8 cellular contexts compared by ENCODE assay signal in genomic region chr3:141336672-141337522, GRCh38. TPM values are rescaled to one million over a fixed set of nuclear protein-coding genes. Genes with fewer than 3 reads are reported as not detected.
DNase-seq lines count a peak whose midpoint lies in the region; ATAC-seq and TF ChIP-seq lines count a peak whose summit lies in the region.

No MANE protein-coding gene starts in this region.

- peak overlapping the region; percentile 73 for H3K4ac ChIP-seq in IMR-90 (ENCODE audit: low read depth, low read length)

- no peaks in the 10 kb centered on the region for H3K36me3 ChIP-seq in GM06990 (ENCODE audit: control insufficient read depth, insufficient read depth, low read length)
- no peaks in the 10 kb centered on the region for H3K36me3 ChIP-seq in IMR-90 (ENCODE audit: control insufficient read depth, insufficient read depth, low read length)
- no peaks in the 10 kb centered on the region for H3K36me3 ChIP-seq in GM23338 (ENCODE audit: insufficient read depth)

- peak overlapping the region; percentile 87 for H2BK120ac ChIP-seq in IMR-90 (ENCODE audit: low read depth, low read length)

- TF ChIP-seq CTCF in GM06990 (IDR thresholded peaks at IDR 0.05; ENCODE audit: insufficient read depth, low read length, poor library complexity, severe bottlenecking) (no peak), IMR-90 (conservative IDR thresholded peaks at IDR 0.05; ENCODE audit: low read depth, low read length) (no peak), cardiac fibroblast (IDR thresholded peaks at IDR 0.05; ENCODE audit: low read depth, low read length) (no peak), nephron progenitor cell (IDR thresholded peaks at IDR 0.05) (no peak), GM23338 (conservative IDR thresholded peaks at IDR 0.05; ENCODE audit: low read depth in 2 of 2) (no peak)

- no CpG with 5 or more reads among the region's 12 CpGs for WGBS in IMR-90 (ENCODE audit: extremely low coverage in 2 of 2, insufficient read length in 1 of 2), 2 experiments

- no peaks in the 10 kb centered on the region for H3F3A ChIP-seq in GM23338 (replicated peaks; ENCODE audit: low read depth)

- H3K23ac ChIP-seq in IMR-90 (ENCODE audit: low read depth, low read length): peak overlapping the region; percentile 28; the same call in 1 of the 2 replicates

- H4K20me1 ChIP-seq in IMR-90 (ENCODE audit: insufficient read depth, low read length): no peaks in the 10 kb centered on the region
- H4K20me1 ChIP-seq in GM23338 (replicated peaks; ENCODE audit: insufficient read depth): no peaks in the 10 kb centered on the region

- H3K9me3 Mint-ChIP-seq in stimulated activated naive B cell treated with anti-CD40 and anti-IgM and Interleukin-4, amounts not matched to agents 10 μg/mL and 1 μg/mL and 100 μg/mL, for 72 hours: peaks cover 3 to 7% of the 10 kb centered on the region in 2 donors
- H3K9me3 Mint-ChIP-seq in nephron progenitor cell (peaks cover 15% of the 10 kb centered on the region), GM23338 (no peaks in the 10 kb centered on the region; the same call in 2 of the 3 replicates)

- peak overlapping the region; percentile 83 for H3K14ac ChIP-seq in IMR-90 (replicated peaks; ENCODE audit: low read depth, low read length)

- H3K4me1 Mint-ChIP-seq in stimulated activated naive B cell treated with anti-CD40 and anti-IgM and Interleukin-4, amounts not matched to agents 10 μg/mL and 1 μg/mL and 100 μg/mL, for 72 hours: peaks cover 31 to 42% of the 10 kb centered on the region in 2 donors
- H3K4me1 Mint-ChIP-seq in nephron progenitor cell (peaks cover 27% of the 10 kb centered on the region), GM23338 (peaks cover 17% of the 10 kb centered on the region)

- no peaks in the 10 kb centered on the region for H3K27me3 ChIP-seq in GM06990 (replicated peaks; ENCODE audit: control insufficient read depth, insufficient read depth, low read length)
- H3K27me3 ChIP-seq in IMR-90 (ENCODE audit: control insufficient read depth, insufficient read depth, low read length): no peaks in the 10 kb centered on the region
- H3K27me3 ChIP-seq in GM23338 (ENCODE audit: insufficient read depth): no peaks in the 10 kb centered on the region

- no peak overlapping the region; the same call in 1 of the 2 replicates for H3K27ac ChIP-seq in IMR-90 (ENCODE audit: insufficient read depth, low read length)
- H3K27ac ChIP-seq in GM23338 (ENCODE audit: low read depth): no peak overlapping the region

- H2AFZ ChIP-seq in IMR-90 (replicated peaks; ENCODE audit: low read length, poor library complexity) (peak overlapping the region; percentile 33), GM23338 (no peak overlapping the region; the same call in 1 of the 2 replicates)

- ATAC-seq in GM21717 (IDR thresholded peaks at IDR 0.05; ENCODE audit: unreplicated experiment) (peak; percentile 86), IMR-90 (ENCODE audit: low read depth) (peak; percentile 36), GM23338 (no peak)
- peak; percentile 91 to 93 for ATAC-seq in stimulated activated naive B cell treated with anti-CD40 and anti-IgM and Interleukin-4, amounts not matched to agents 10 μg/mL and 1 μg/mL and 100 μg/mL, for 72 hours (replicated peaks)

- dilution Hi-C loops in IMR-90 (cut with HindIII; ENCODE audit: low sequenced_read_pairs, unreplicated experiment): no loop called here

- POLR2A ChIA-PET in IMR-90 (lab: Charles Lee; ENCODE audit: unreplicated experiment): interaction anchor here (0.8 kb wide), 1 partner anchor 29 kb away, joined by 3 read pairs; no protein-coding TSS in a partner anchor

- H2AK9ac ChIP-seq in IMR-90 (replicated peaks; ENCODE audit: low read depth, low read length, poor library complexity): peak overlapping the region; percentile 6

- H3K4me1 ChIP-seq in IMR-90 (ENCODE audit: control insufficient read depth, insufficient read depth, low read length) (peaks cover 33% of the 10 kb centered on the region), GM23338 (ENCODE audit: insufficient read depth) (peaks cover 8% of the 10 kb centered on the region)

- CTCF ChIA-PET in IMR-90 (lab: Yijun Ruan, JAX): interaction anchor here (0.9 to 1.2 kb wide), 3 partner anchors 24 to 115 kb away, joined by 3 read pairs; no protein-coding TSS in a partner anchor

- H3K9me2 ChIP-seq in GM23338 (ENCODE audit: insufficient read depth): peaks cover 6% of the 10 kb centered on the region; the same call in 1 of the 2 replicates

- peaks cover 0 to 3% of the 10 kb centered on the region in 2 donors for H3K36me3 Mint-ChIP-seq in stimulated activated naive B cell treated with anti-CD40 and anti-IgM and Interleukin-4, amounts not matched to agents 10 μg/mL and 1 μg/mL and 100 μg/mL, for 72 hours
- no peaks in the 10 kb centered on the region for H3K36me3 Mint-ChIP-seq in nephron progenitor cell (ENCODE audit: low read depth)
- H3K36me3 Mint-ChIP-seq in GM23338 (ENCODE audit: low read depth): no peaks in the 10 kb centered on the region

- H4K91ac ChIP-seq in IMR-90 (ENCODE audit: insufficient read depth, low read depth, low read length): peak overlapping the region; percentile 56

- peak overlapping the region; percentile 13; the same call in 1 of the 2 replicates for H3K9ac ChIP-seq in IMR-90 (ENCODE audit: low read depth, low read length)

- H3K79me1 ChIP-seq in IMR-90 (ENCODE audit: low read depth in 1 of 2, low read length in 2 of 2): peaks cover 0 to 21% of the 10 kb centered on the region in 2 experiments; a peak in 3 of 4 replicates

- peak overlapping the region; percentile 73 for H2BK5ac ChIP-seq in IMR-90 (ENCODE audit: low read depth, low read length, poor library complexity, severe bottlenecking)

- TF ChIP-seq RAD21 in IMR-90 (IDR thresholded peaks at IDR 0.05; ENCODE audit: low read length): no peak

- H3K9me1 ChIP-seq in IMR-90 (ENCODE audit: insufficient read depth, low read length): peaks cover 29% of the 10 kb centered on the region

- no peaks in the 10 kb centered on the region for H3K79me2 ChIP-seq in GM23338 (replicated peaks; ENCODE audit: insufficient read depth)

- H4K5ac ChIP-seq in IMR-90 (ENCODE audit: low read depth, low read length): peak overlapping the region; percentile 93

- BruUV-seq in IMR-90 (replicated peaks; lab: Mats Ljungman, UMichigan): no TSS peak

- no peak for TF ChIP-seq POLR2A in IMR-90 (IDR thresholded peaks at IDR 0.05; ENCODE audit: low read depth, low read length)

- H3K4me2 ChIP-seq in IMR-90 (ENCODE audit: low read depth, low read length) (peak overlapping the region; percentile 11; the same call in 1 of the 2 replicates), GM23338 (no peak overlapping the region)

- peak overlapping the region; percentile 91 for H2BK20ac ChIP-seq in IMR-90 (ENCODE audit: low read depth, low read length)

- in situ Hi-C loops in IMR-90 (cut with MboI; ENCODE audit: low sequenced_read_pairs): loop anchor here (25.0 kb wide), 1 partner anchor 550 kb away; the partner anchor contains the start of gene ATP1B3

- intact Hi-C loops in IMR-90 (cut with micrococcal nuclease): no loop called here

- H3K27ac Mint-ChIP-seq in stimulated activated naive B cell treated with anti-CD40 and anti-IgM and Interleukin-4, amounts not matched to agents 10 μg/mL and 1 μg/mL and 100 μg/mL, for 72 hours: peak overlapping the region; percentile 85
- no peak overlapping the region for H3K27ac Mint-ChIP-seq in nephron progenitor cell
- H3K27ac Mint-ChIP-seq in GM23338: no peak overlapping the region

- H3K4me3 Mint-ChIP-seq in stimulated activated naive B cell treated with anti-CD40 and anti-IgM and Interleukin-4, amounts not matched to agents 10 μg/mL and 1 μg/mL and 100 μg/mL, for 72 hours: peak overlapping the region; percentile 8 to 31
- no peak overlapping the region for H3K4me3 Mint-ChIP-seq in nephron progenitor cell
- H3K4me3 Mint-ChIP-seq in GM23338: no peak overlapping the region

- peak overlapping the region; percentile 53 for H3K56ac ChIP-seq in IMR-90 (ENCODE audit: extremely low read depth, insufficient read depth, low read length)

- H2AK5ac ChIP-seq in IMR-90 (ENCODE audit: low read depth, low read length): peak overlapping the region; percentile 78

- peak overlapping the region; percentile 76 for H2BK15ac ChIP-seq in IMR-90 (ENCODE audit: low read depth, low read length)

- H3K9me3 ChIP-seq in IMR-90 (ENCODE audit: control insufficient read depth, insufficient read depth, low read length): no peaks in the 10 kb centered on the region; the same call in 1 of the 2 replicates

- DNase-seq in GM06990 (ENCODE audit: extremely low read depth, insufficient read length): peak; percentile 81
- DNase-seq in IMR-90: peak; percentile 87
- peak; percentile 77 to 97 for DNase-seq in cardiac fibroblast (ENCODE audit: low read depth in 2 of 2)
- DNase-seq in stimulated activated naive B cell treated with anti-CD40 and anti-IgM and Interleukin-4, amounts not matched to agents 10 μg/mL and 1 μg/mL and 100 μg/mL, for 72 hours: peak; percentile 69
- no peak for DNase-seq in nephron progenitor cell
- DNase-seq in GM23338 (ENCODE audit: low spot score): no peak
- no peak for DNase-seq in Kasumi-1 (lab: John Stamatoyannopoulos, UW)

- H3K18ac ChIP-seq in IMR-90 (ENCODE audit: low read depth, low read length): peak overlapping the region; percentile 88; the same call in 1 of the 2 replicates

- peaks cover 8 to 11% of the 10 kb centered on the region in 2 donors for H3K27me3 Mint-ChIP-seq in stimulated activated naive B cell treated with anti-CD40 and anti-IgM and Interleukin-4, amounts not matched to agents 10 μg/mL and 1 μg/mL and 100 μg/mL, for 72 hours
- H3K27me3 Mint-ChIP-seq in nephron progenitor cell (ENCODE audit: low read depth, poor library complexity) (peaks cover 6% of the 10 kb centered on the region), GM23338 (ENCODE audit: insufficient read depth, low read depth, poor library complexity) (peaks cover 5% of the 10 kb centered on the region)

- no peak overlapping the region for H3K4me3 ChIP-seq in GM06990 (replicated peaks; ENCODE audit: low read depth, low read length)
- H3K4me3 ChIP-seq in IMR-90 (ENCODE audit: insufficient read depth, low read depth, low read length): no peak overlapping the region
- no peak overlapping the region for H3K4me3 ChIP-seq in cardiac fibroblast (replicated peaks in 1 of 2; ENCODE audit: low read depth in 2 of 2, low read length in 2 of 2)
- no peak overlapping the region for H3K4me3 ChIP-seq in GM23338

- H4K8ac ChIP-seq in IMR-90 (ENCODE audit: low read depth in 2 of 2, low read length in 2 of 2): peak overlapping the region; percentile 60 to 80

TF ChIP-seq in IMR-90, 13 proteins besides CTCF, POLR2A, EP300 and RAD21 (continues in another document):
- TF ChIP-seq NFE2L2 (IDR thresholded peaks at IDR 0.05; ENCODE audit: low read depth, low read length) (no peak), MAZ (IDR thresholded peaks at IDR 0.05; ENCODE audit: borderline replicate concordance, low read depth, low read length) (no peak)

TF ChIP-seq in GM23338, 12 proteins besides CTCF, POLR2A, EP300 and RAD21 (continues in another document):
- no peak for TF ChIP-seq POLR2AphosphoS5 (IDR thresholded peaks at IDR 0.05; ENCODE audit: low read depth)
- TF ChIP-seq JUNB (IDR thresholded peaks at IDR 0.05; ENCODE audit: unreplicated experiment): no peak

RNA-seq across cellular contexts. Expression of gene ZBTB38, which starts 31.4 kb away (rescaled TPM):
- 230 and 274 TPM in 2 replicates for total RNA-seq in IMR-90 (2012; rRNA removed)
- polyA plus RNA-seq in IMR-90 (2012; rRNA removed): 44.9 and 45.1 TPM in 2 replicates
- 15.3 and 16.3 TPM in 2 replicates for polyA plus RNA-seq in IMR-90 (2012; cell fraction: cytosol; rRNA removed)
- polyA plus RNA-seq in IMR-90 (2012; cell fraction: nucleus; rRNA removed; ENCODE audit: low replicate concordance): 12.9 and 53.4 TPM in 2 replicates
- 11.5 and 12.4 TPM in 2 replicates for total RNA-seq in GM23338 (2014; rRNA removed; shearing (Covaris generic))
- polyA plus RNA-seq in GM23338 (2016; fragmentation: Nextera tagmentation; extraction: Ambion mirVana): 5.9 and 8.7 TPM in 2 replicates

Comparison
In these comparisons a context has a peak if more than half of its experiments do, and no peak if none do; other contexts are left out.
1. DNase-seq: peak in GM06990 (single experiment), IMR-90 (single experiment), cardiac fibroblast (2 of 2) and stimulated activated naive B cell treated with anti-CD40 and anti-IgM and Interleukin-4, amounts not matched to agents 10 μg/mL and 1 μg/mL and 100 μg/mL, for 72 hours (single experiment); none in nephron progenitor cell (single experiment), GM23338 (single experiment) and Kasumi-1 (0 of 2).
2. H3K4me3 Mint-ChIP-seq: peak in stimulated activated naive B cell treated with anti-CD40 and anti-IgM and Interleukin-4, amounts not matched to agents 10 μg/mL and 1 μg/mL and 100 μg/mL, for 72 hours (2 of 2); none in nephron progenitor cell (single experiment) and GM23338 (single experiment).
3. RNA of gene ZBTB38, which starts 31.4 kb away (total RNA-seq): 230 to 274 TPM in IMR-90; 11.5 to 12.4 TPM in GM23338; every median in the first group is over 10 times any median in the second.